7 cellular contexts compared by ENCODE assay signal in the genomic region with DNA sequence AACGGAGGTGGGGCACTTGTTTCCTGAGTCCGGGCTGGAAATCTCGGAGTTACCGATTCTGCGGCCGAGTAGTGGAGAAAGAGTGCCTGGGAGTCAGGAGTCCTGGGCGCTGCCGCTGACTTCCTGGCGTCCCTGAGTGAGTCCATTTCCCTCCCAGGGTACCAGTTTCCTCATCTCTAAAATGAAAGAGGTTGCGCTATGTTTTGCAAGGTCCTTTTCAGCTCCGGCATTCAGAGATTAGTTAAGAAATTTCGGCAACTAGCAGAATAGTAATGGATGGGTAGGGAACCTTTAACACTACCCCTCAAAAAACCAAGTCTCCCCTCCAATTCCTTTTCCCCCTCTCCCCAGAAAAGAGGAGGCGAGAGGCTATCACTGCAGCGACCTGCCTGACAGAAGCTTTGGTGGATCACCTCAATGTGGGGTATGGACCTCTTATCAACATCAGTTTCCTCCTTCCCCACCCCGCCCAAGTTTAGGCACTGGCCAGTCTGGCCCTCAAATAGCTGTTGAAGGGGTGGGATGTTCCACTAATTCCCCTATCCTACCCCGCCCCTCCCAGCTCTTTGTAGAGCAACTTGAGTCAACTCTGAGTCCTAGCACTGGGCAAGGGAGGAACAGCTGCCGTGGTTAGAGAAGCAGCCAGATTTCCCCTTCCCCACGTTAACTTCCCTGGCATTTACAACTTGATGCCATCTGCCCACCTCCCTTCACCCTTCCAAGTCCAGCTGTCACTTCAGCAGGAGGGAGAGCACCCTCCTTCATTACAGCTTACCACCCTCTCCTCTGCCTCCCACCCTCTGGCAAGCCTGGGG. TPM values are rescaled to one million over a fixed set of nuclear protein-coding genes. Genes with fewer than 3 reads are reported as not detected.
DNase-seq lines count a peak whose midpoint lies in the region; ATAC-seq and TF ChIP-seq lines count a peak whose summit lies in the region.

No MANE protein-coding gene starts in this region.

- no peak for TF ChIP-seq CTCF in breast epithelium (IDR thresholded peaks at IDR 0.05)

- H3K4me1 ChIP-seq in breast epithelium (peaks cover 16 to 24% of the 10 kb centered on the region in 2 donors), mucosa of rectum (ENCODE audit: control insufficient read depth in 2 of 2, insufficient read depth in 2 of 2, low read length in 2 of 2) (peaks cover 55 to 59% of the 10 kb centered on the region in 2 donors)

- H3K4me3 ChIP-seq in breast epithelium (peak overlapping the region; percentile 76 to 79 (median 78)), mucosa of rectum (ENCODE audit: low read length in 2 of 2) (peak overlapping the region; percentile 85 to 93)

- no peaks in the 10 kb centered on the region for H3K36me3 ChIP-seq in breast epithelium
- peaks cover 0 to 4% of the 10 kb centered on the region in 2 donors for H3K36me3 ChIP-seq in mucosa of rectum (ENCODE audit: control insufficient read depth in 2 of 2, insufficient read depth in 2 of 2, low read length in 2 of 2)

- H3K9me3 ChIP-seq in breast epithelium = no peaks in the 10 kb centered on the region
- no peaks in the 10 kb centered on the region for H3K9me3 ChIP-seq in mucosa of rectum (ENCODE audit: control insufficient read depth in 2 of 2, low read length in 2 of 2)

- no peaks in the 10 kb centered on the region for H3K27me3 ChIP-seq in breast epithelium
- no peaks in the 10 kb centered on the region for H3K27me3 ChIP-seq in mucosa of rectum (ENCODE audit: control insufficient read depth in 2 of 2, insufficient read depth in 2 of 2, low read length in 2 of 2)

- H3K9ac ChIP-seq in mucosa of rectum (ENCODE audit: low read depth in 1 of 2, low read length in 2 of 2) = peak overlapping the region; percentile 82 to 94

- H3K27ac ChIP-seq in breast epithelium (peak overlapping the region; percentile 96 to 97), mucosa of rectum (ENCODE audit: low read depth in 2 of 2, low read length in 2 of 2) (peak overlapping the region; percentile 95)

- peak; percentile 96 for DNase-seq in NCI-H1694 (lab: John Stamatoyannopoulos, UW)
- DNase-seq in breast epithelium (ENCODE audit: low spot score in 2 of 2) = no peak
- DNase-seq in NCI-H345 treated with DMSO at 0.1 percent for 48 hours (lab: John Stamatoyannopoulos, UW; ENCODE audit: unreplicated experiment) = no peak
- DNase-seq in activated gamma-delta T cell (lab: John Stamatoyannopoulos, UW) = no peak

- ATAC-seq in GM19438 (IDR thresholded peaks at IDR 0.05; ENCODE audit: low read depth, unreplicated experiment) = peak; percentile 32
- ATAC-seq in GM21786 (IDR thresholded peaks at IDR 0.05; ENCODE audit: unreplicated experiment) = no peak

- no peak for TF ChIP-seq POLR2A in breast epithelium (IDR thresholded peaks at IDR 0.05)

- intact Hi-C loops in breast epithelium (cut with DNase I; ENCODE audit: low total_unique reads) = no loop called here

RNA-seq across cellular contexts. Expression of a gene that starts 0.9 kb away (rescaled TPM):
- 100 to 1,000 TPM; 141 to 238 (median 162) TPM for total RNA-seq in breast epithelium

RNA-seq across cellular contexts. Expression of a gene that starts 3.4 kb away (rescaled TPM):
- 10 to 100 TPM; 18.9 to 90.9 (median 21.6) TPM for total RNA-seq in breast epithelium

RNA-seq across cellular contexts. Expression of a gene that starts 9.1 kb away (rescaled TPM):
- total RNA-seq in breast epithelium = 100 to 1,000 TPM in 1 of 3 donors, 10 to 100 TPM in 2; 20.5 to 190 (median 33.1) TPM

RNA-seq across cellular contexts. Expression of a gene that starts 12.0 kb away (rescaled TPM):
- total RNA-seq in breast epithelium = 100 to 1,000 TPM; 540 to 910 (median 777) TPM

RNA-seq across cellular contexts. Expression of a gene that starts 26.1 kb away (rescaled TPM):
- 1 to 10 TPM in 1 of 3 donors, under 1 TPM in 2; 0.64 to 1.6 (median 0.88) TPM for total RNA-seq in breast epithelium
